Comparison of ENCODE assay signal across 8 cellular contexts in genomic region chr19:12938536-12939291, GRCh38. TPM values are rescaled to one million over a fixed set of nuclear protein-coding genes. Genes with fewer than 3 reads are reported as not detected.
DNase-seq lines count a peak whose midpoint lies in the region; ATAC-seq and TF ChIP-seq lines count a peak whose summit lies in the region.

Gene CALR, plus strand, starts transcription at chr19:12938609. Its CDS starts 71 bp downstream, at chr19:12938680.

- H3K4me1 ChIP-seq in SJCRH30 (peaks cover 19% of the 10 kb centered on the region), lung (ENCODE audit: control insufficient read depth in 2 of 2, insufficient read depth in 2 of 2, low read length in 2 of 2) (peaks cover 11 to 19% of the 10 kb centered on the region in 2 donors), tibial artery (peaks cover 0 to 45% (median 36%) of the 10 kb centered on the region in 4 donors)

- H3K27me3 ChIP-seq in SJCRH30 (no peaks in the 10 kb centered on the region), lung (ENCODE audit: control insufficient read depth, insufficient read depth) (no peaks in the 10 kb centered on the region), tibial artery (no peaks in the 10 kb centered on the region)

- H3K9me3 ChIP-seq in SJCRH30 (replicated peaks) (no peaks in the 10 kb centered on the region), lung (ENCODE audit: control insufficient read depth in 2 of 2, insufficient read depth in 1 of 2, low read length in 1 of 2) (no peaks in the 10 kb centered on the region), tibial artery (no peaks in the 10 kb centered on the region)

- H3K4me3 ChIP-seq in SJCRH30: peak within 1 kb of the TSS; percentile 90
- peak within 1 kb of the TSS; percentile 80 for H3K4me3 ChIP-seq in lung
- H3K4me3 ChIP-seq in tibial artery: peak within 1 kb of the TSS; percentile 91

- no peak for ATAC-seq in lung (ENCODE audit: insufficient read depth, low FRiP score)
- ATAC-seq in GM18520 (IDR thresholded peaks at IDR 0.05; ENCODE audit: unreplicated experiment): no peak

- DNase-seq in ELR (ENCODE audit: low read depth) (peak; percentile 66), HEK293T (ENCODE audit: extremely low spot score) (no peak), SJCRH30 (peak; percentile 59), dermis blood vessel endothelial cell (peak; percentile 49), lung (ENCODE audit: low spot score) (no peak), tibial artery (peak in 1 of 2 donors; percentile 79), NCI-H1092 treated with DMSO at 0.1 percent for 48 hours (lab: John Stamatoyannopoulos, UW) (no peak)

- intact Hi-C loops in tibial artery (cut with DNase I; ENCODE audit: low total_unique reads): no loop called here

- H3K36me3 ChIP-seq in SJCRH30 (peaks cover 45% of the 10 kb centered on the region), lung (ENCODE audit: control insufficient read depth in 2 of 2, insufficient read depth in 2 of 2, low read length in 2 of 2) (peaks cover 14 to 34% of the 10 kb centered on the region in 2 donors), tibial artery (peaks cover 35 to 40% (median 37%) of the 10 kb centered on the region in 3 donors)

- WGBS in lung, 2 donors: 0% methylated on average over 57 to 67 of the region's 67 CpGs

- TF ChIP-seq CTCF in lung (IDR thresholded peaks at IDR 0.05; ENCODE audit: control extremely low read depth, extremely low read depth) (no peak), tibial artery (IDR thresholded peaks at IDR 0.05) (peak; percentile 24 to 49)

- H3K27ac ChIP-seq in SJCRH30 (peak within 1 kb of the TSS; percentile 57), lung (ENCODE audit: low read depth in 1 of 2, low read length in 1 of 2) (peak within 1 kb of the TSS; percentile 86 to 90), tibial artery (peak within 1 kb of the TSS; percentile 92 to 93)

- CTCF ChIA-PET in HEK293T (lab: Yijun Ruan, JAX): interaction anchor here (1.7 kb wide), 1 partner anchor 27 kb away, joined by 4 read pairs; no protein-coding TSS in a partner anchor

- POLR2A ChIA-PET in HEK293T (lab: Yijun Ruan, JAX): interaction anchor here (0.6 to 1.9 kb wide), 12 partner anchors 8 to 95 kb away, joined by 3 to 12 read pairs (median 4); partner anchors contain the start of genes GADD45GIP1, GCDH and SYCE2

TF ChIP-seq in HEK293T, 16 proteins besides CTCF, POLR2A, EP300 and RAD21:
- TF ChIP-seq HDGF (IDR thresholded peaks at IDR 0.05; ENCODE audit: borderline replicate concordance) (no peak), ELF4 (IDR thresholded peaks at IDR 0.05) (peak; percentile 83), PKNOX1 (IDR thresholded peaks at IDR 0.05) (no peak), NFRKB (IDR thresholded peaks at IDR 0.05) (no peak), ZNF384 (IDR thresholded peaks at IDR 0.05) (no peak)

RNA-seq across cellular contexts. Expression of gene CALR, which starts in this region (rescaled TPM):
- total RNA-seq in SJCRH30 (2014; rRNA removed; shearing (Covaris generic)): 940 and 960 TPM in 2 replicates
- total RNA-seq in dermis blood vessel endothelial cell (1,244 and 1,415 TPM in 2 replicates), lung (1,000 to 10,000 TPM in 1 of 2 donors, 100 to 1,000 TPM in 1; 479 to 1,551 TPM)
- polyA plus RNA-seq in lung: 1,000 to 10,000 TPM in 1 of 2 donors, 100 to 1,000 TPM in 1; 415 to 1,123 TPM

Comparison
In these comparisons a context has a peak if more than half of its experiments do, and no peak if none do; other contexts are left out.
1. DNase-seq: peak in ELR (single experiment), SJCRH30 (2 of 2) and dermis blood vessel endothelial cell (single experiment); none in HEK293T (single experiment), lung (single experiment) and NCI-H1092 treated with DMSO at 0.1 percent for 48 hours (single experiment).
2. Peak in every context shown above with its lines, with median percentiles within 50 percentile points of each other: H3K27ac ChIP-seq and H3K4me3 ChIP-seq.